ENCODE assay signal across 8 cellular contexts in the genomic region with DNA sequence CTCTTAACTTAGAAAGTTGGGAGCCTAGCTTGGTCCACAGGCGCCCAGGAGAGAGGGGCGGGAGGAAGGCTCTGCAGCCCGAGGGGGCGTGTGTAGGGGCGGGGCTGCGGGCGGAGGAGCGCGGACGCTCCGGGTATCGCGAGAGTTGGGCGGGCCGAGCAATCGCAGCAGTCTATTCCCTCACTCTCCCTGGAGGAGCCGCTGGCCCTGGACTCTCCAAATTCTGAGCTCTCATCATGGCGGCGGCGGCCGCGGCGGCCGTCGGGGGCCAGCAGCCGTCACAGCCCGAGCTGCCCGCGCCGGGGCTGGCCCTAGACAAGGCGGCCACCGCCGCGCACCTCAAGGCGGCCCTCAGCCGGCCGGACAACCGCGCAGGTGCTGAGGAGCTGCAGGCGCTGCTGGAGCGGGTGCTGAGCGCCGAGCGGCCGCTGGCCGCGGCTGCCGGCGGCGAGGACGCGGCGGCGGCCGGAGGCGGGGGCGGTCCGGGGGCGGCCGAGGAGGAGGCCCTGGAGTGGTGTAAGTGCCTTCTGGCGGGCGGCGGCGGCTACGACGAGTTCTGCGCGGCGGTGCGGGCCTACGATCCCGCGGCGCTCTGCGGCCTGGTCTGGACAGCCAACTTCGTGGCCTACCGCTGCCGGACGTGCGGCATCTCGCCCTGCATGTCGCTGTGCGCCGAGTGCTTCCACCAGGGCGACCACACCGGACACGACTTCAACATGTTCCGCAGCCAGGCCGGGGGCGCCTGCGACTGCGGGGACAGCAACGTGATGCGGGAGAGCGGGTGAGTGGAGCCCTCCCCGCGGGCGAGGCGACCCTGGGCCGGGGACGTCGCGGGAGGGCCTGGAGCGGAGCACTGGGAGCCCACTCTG. TPM values are rescaled to one million over a fixed set of nuclear protein-coding genes. Genes with fewer than 3 reads are reported as not detected.
DNase-seq lines count a peak whose midpoint lies in the region; ATAC-seq and TF ChIP-seq lines count a peak whose summit lies in the region.

A gene with protein sequence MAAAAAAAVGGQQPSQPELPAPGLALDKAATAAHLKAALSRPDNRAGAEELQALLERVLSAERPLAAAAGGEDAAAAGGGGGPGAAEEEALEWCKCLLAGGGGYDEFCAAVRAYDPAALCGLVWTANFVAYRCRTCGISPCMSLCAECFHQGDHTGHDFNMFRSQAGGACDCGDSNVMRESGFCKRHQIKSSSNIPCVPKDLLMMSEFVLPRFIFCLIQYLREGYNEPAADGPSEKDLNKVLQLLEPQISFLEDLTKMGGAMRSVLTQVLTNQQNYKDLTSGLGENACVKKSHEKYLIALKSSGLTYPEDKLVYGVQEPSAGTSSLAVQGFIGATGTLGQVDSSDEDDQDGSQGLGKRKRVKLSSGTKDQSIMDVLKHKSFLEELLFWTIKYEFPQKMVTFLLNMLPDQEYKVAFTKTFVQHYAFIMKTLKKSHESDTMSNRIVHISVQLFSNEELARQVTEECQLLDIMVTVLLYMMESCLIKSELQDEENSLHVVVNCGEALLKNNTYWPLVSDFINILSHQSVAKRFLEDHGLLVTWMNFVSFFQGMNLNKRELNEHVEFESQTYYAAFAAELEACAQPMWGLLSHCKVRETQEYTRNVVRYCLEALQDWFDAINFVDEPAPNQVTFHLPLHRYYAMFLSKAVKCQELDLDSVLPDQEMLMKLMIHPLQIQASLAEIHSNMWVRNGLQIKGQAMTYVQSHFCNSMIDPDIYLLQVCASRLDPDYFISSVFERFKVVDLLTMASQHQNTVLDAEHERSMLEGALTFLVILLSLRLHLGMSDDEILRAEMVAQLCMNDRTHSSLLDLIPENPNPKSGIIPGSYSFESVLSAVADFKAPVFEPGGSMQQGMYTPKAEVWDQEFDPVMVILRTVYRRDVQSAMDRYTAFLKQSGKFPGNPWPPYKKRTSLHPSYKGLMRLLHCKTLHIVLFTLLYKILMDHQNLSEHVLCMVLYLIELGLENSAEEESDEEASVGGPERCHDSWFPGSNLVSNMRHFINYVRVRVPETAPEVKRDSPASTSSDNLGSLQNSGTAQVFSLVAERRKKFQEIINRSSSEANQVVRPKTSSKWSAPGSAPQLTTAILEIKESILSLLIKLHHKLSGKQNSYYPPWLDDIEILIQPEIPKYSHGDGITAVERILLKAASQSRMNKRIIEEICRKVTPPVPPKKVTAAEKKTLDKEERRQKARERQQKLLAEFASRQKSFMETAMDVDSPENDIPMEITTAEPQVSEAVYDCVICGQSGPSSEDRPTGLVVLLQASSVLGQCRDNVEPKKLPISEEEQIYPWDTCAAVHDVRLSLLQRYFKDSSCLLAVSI (N-terminal part only) (plus strand): TSS at position 183 of the 869 bp plus-strand sequence. CDS start 54 bp downstream, at position 237.

- H3K23ac ChIP-seq in IMR-90 (ENCODE audit: low read depth, low read length) = peak within 1 kb of the TSS; percentile 68; the same call in 1 of the 2 replicates

- peak within 1 kb of the TSS; percentile 84 for H2AFZ ChIP-seq in IMR-90 (replicated peaks; ENCODE audit: low read length, poor library complexity)

- 0% methylated on average over 33 of the region's 104 CpGs; no CpG with 5 or more reads in 1 of the 2 experiments for WGBS in IMR-90 (ENCODE audit: extremely low coverage in 2 of 2, insufficient read length in 1 of 2), 2 experiments

- POLR2A ChIA-PET in IMR-90 (lab: Charles Lee; ENCODE audit: unreplicated experiment) = interaction anchor here (0.5 to 1.0 kb wide), 4 partner anchors 9 to 1459 kb away, joined by 3 to 6 read pairs (median 3); no protein-coding TSS in a partner anchor

- peak within 1 kb of the TSS; percentile 76 for H3K27ac ChIP-seq in IMR-90 (ENCODE audit: insufficient read depth, low read length)

- H4K91ac ChIP-seq in IMR-90 (ENCODE audit: insufficient read depth, low read depth, low read length) = no peak within 1 kb of the TSS; the same call in 1 of the 2 replicates

- no peak within 1 kb of the TSS for H4K5ac ChIP-seq in IMR-90 (ENCODE audit: low read depth, low read length)

- no peak within 1 kb of the TSS for H3K18ac ChIP-seq in IMR-90 (ENCODE audit: low read depth, low read length)

- H2BK5ac ChIP-seq in IMR-90 (ENCODE audit: low read depth, low read length, poor library complexity, severe bottlenecking) = peak within 1 kb of the TSS; percentile 57

- CTCF ChIA-PET in IMR-90 (lab: Yijun Ruan, JAX) = interaction anchor here (1.0 to 1.1 kb wide), 2 partner anchors 9 to 50 kb away, joined by 3 read pairs; no protein-coding TSS in a partner anchor

- DNase-seq in DMS114 treated with DMSO at 0.1 percent for 48 hours (lab: John Stamatoyannopoulos, UW; ENCODE audit: unreplicated experiment) (peak; percentile 76), IMR-90 (peak; percentile 91), erythroblast (lab: John Stamatoyannopoulos, UW) (peak; percentile 94 to 97)
- peak; percentile 93 for DNase-seq in activated T-cell treated with anti-CD3 and anti-CD28 coated beads, Interleukin-2, amount 50 U/mL, for 24 hours
- DNase-seq in stimulated activated CD8-positive, alpha-beta memory T cell treated with anti-CD3 and anti-CD28 coated beads, Interleukin-4, amount 100 ng/mL, for 48 hours = peak; percentile 94

- H3K9ac ChIP-seq in IMR-90 (ENCODE audit: low read depth, low read length) (peak within 1 kb of the TSS; percentile 86), mucosa of stomach (ENCODE audit: low read length) (peak within 1 kb of the TSS; percentile 46)

- H2AK9ac ChIP-seq in IMR-90 (replicated peaks; ENCODE audit: low read depth, low read length, poor library complexity) = peak within 1 kb of the TSS; percentile 49

- peaks cover 42% of the 10 kb centered on the region for H3K36me3 Mint-ChIP-seq in activated T-cell treated with anti-CD3 and anti-CD28 coated beads, Interleukin-2, amount 50 U/mL, for 24 hours (ENCODE audit: low read depth)

- peak; percentile 94 for TF ChIP-seq POLR2A in IMR-90 (IDR thresholded peaks at IDR 0.05; ENCODE audit: low read depth, low read length)
- TF ChIP-seq POLR2A in erythroblast (IDR thresholded peaks at IDR 0.05; ENCODE audit: low read length) = peak; percentile 73

- TF ChIP-seq CTCF in IMR-90 (conservative IDR thresholded peaks at IDR 0.05; ENCODE audit: low read depth, low read length) = peak; percentile 21; the same call in 1 of the 2 replicates

- H4K20me1 ChIP-seq in IMR-90 (ENCODE audit: insufficient read depth, low read length) = peaks cover 17% of the 10 kb centered on the region

- H3K4me3 ChIP-seq in IMR-90 (ENCODE audit: insufficient read depth, low read depth, low read length) (peak within 1 kb of the TSS; percentile 89), mucosa of stomach (ENCODE audit: low read length) (peak within 1 kb of the TSS; percentile 56)

- H3K36me3 ChIP-seq in IMR-90 (ENCODE audit: control insufficient read depth, insufficient read depth, low read length) = no peaks in the 10 kb centered on the region
- no peaks in the 10 kb centered on the region for H3K36me3 ChIP-seq in mucosa of stomach (ENCODE audit: control insufficient read depth, insufficient read depth, low read length)

- H3K4me3 Mint-ChIP-seq in activated T-cell treated with anti-CD3 and anti-CD28 coated beads, Interleukin-2, amount 50 U/mL, for 24 hours = peak within 1 kb of the TSS; percentile 87

- H3K27me3 ChIP-seq in IMR-90 (ENCODE audit: control insufficient read depth, insufficient read depth, low read length) = no peaks in the 10 kb centered on the region
- no peaks in the 10 kb centered on the region for H3K27me3 ChIP-seq in mucosa of stomach (ENCODE audit: control insufficient read depth, insufficient read depth, low read length)

- H3K4me1 Mint-ChIP-seq in activated T-cell treated with anti-CD3 and anti-CD28 coated beads, Interleukin-2, amount 50 U/mL, for 24 hours (ENCODE audit: low read depth) = peaks cover 63% of the 10 kb centered on the region

- no peak within 1 kb of the TSS; a peak in 1 of 4 replicates for H4K8ac ChIP-seq in IMR-90 (ENCODE audit: low read depth in 2 of 2, low read length in 2 of 2)

- H2BK20ac ChIP-seq in IMR-90 (ENCODE audit: low read depth, low read length) = no peak within 1 kb of the TSS

- H3K9me1 ChIP-seq in IMR-90 (ENCODE audit: insufficient read depth, low read length) = no peaks in the 10 kb centered on the region

- H3K27ac Mint-ChIP-seq in activated T-cell treated with anti-CD3 and anti-CD28 coated beads, Interleukin-2, amount 50 U/mL, for 24 hours = peak within 1 kb of the TSS; percentile 89

- no peak within 1 kb of the TSS for H3K14ac ChIP-seq in IMR-90 (replicated peaks; ENCODE audit: low read depth, low read length)

- H3K9me3 ChIP-seq in IMR-90 (ENCODE audit: control insufficient read depth, insufficient read depth, low read length) = no peaks in the 10 kb centered on the region
- no peaks in the 10 kb centered on the region for H3K9me3 ChIP-seq in mucosa of stomach (ENCODE audit: control insufficient read depth, low read length)

- peak; percentile 79 for ATAC-seq in GM21528 (IDR thresholded peaks at IDR 0.05; ENCODE audit: low FRiP score, unreplicated experiment)
- ATAC-seq in IMR-90 (ENCODE audit: low read depth) = peak; percentile 88

- no peaks in the 10 kb centered on the region for H3K9me3 Mint-ChIP-seq in activated T-cell treated with anti-CD3 and anti-CD28 coated beads, Interleukin-2, amount 50 U/mL, for 24 hours

- no peak within 1 kb of the TSS; the same call in 1 of the 2 replicates for H2AK5ac ChIP-seq in IMR-90 (ENCODE audit: low read depth, low read length)

- H3K4me1 ChIP-seq in IMR-90 (ENCODE audit: control insufficient read depth, insufficient read depth, low read length) (peaks cover 2% of the 10 kb centered on the region), mucosa of stomach (ENCODE audit: control insufficient read depth, insufficient read depth, low read length) (no peaks in the 10 kb centered on the region)

- BruUV-seq in IMR-90 (replicated peaks; lab: Mats Ljungman, UMichigan) = no TSS peak

- intact Hi-C loops in IMR-90 (cut with micrococcal nuclease) = loop anchor here (5.0 kb wide), 1 partner anchor 50 kb away; no protein-coding TSS in a partner anchor

- H2BK120ac ChIP-seq in IMR-90 (ENCODE audit: low read depth, low read length) = no peak within 1 kb of the TSS

- peak within 1 kb of the TSS; percentile 89 for H3K4me2 ChIP-seq in IMR-90 (ENCODE audit: low read depth, low read length)

- H3K27me3 Mint-ChIP-seq in activated T-cell treated with anti-CD3 and anti-CD28 coated beads, Interleukin-2, amount 50 U/mL, for 24 hours = no peaks in the 10 kb centered on the region

- peaks cover 20 to 53% of the 10 kb centered on the region in 2 experiments for H3K79me1 ChIP-seq in IMR-90 (ENCODE audit: low read depth in 1 of 2, low read length in 2 of 2)

- no peak within 1 kb of the TSS for H2BK15ac ChIP-seq in IMR-90 (ENCODE audit: low read depth, low read length)

- H3K4ac ChIP-seq in IMR-90 (ENCODE audit: low read depth, low read length) = peak within 1 kb of the TSS; percentile 40

- in situ Hi-C loops in IMR-90 (cut with MboI; ENCODE audit: low sequenced_read_pairs) = no loop called here

- TF ChIP-seq RAD21 in IMR-90 (IDR thresholded peaks at IDR 0.05; ENCODE audit: low read length) = no peak

- dilution Hi-C loops in IMR-90 (cut with HindIII; ENCODE audit: low sequenced_read_pairs, unreplicated experiment) = no loop called here

- H3K56ac ChIP-seq in IMR-90 (ENCODE audit: extremely low read depth, insufficient read depth, low read length) = no peak within 1 kb of the TSS

RNA-seq across cellular contexts. Expression of the gene that starts here (rescaled TPM):
- 33.9 and 51.9 TPM in 2 replicates for total RNA-seq in IMR-90 (2012; rRNA removed)
- 7.3 and 10.0 TPM in 2 replicates for polyA plus RNA-seq in IMR-90 (2012; rRNA removed)
- polyA plus RNA-seq in IMR-90 (2012; cell fraction: cytosol; rRNA removed) = 1.5 and 3.0 TPM in 2 replicates
- polyA plus RNA-seq in IMR-90 (2012; cell fraction: nucleus; rRNA removed; ENCODE audit: low replicate concordance) = 2.2 and 19.8 TPM in 2 replicates
- 8.3 TPM for polyA plus RNA-seq in PFSK-1 (2012; ENCODE audit: insufficient read length, low read depth)

Comparison
In these comparisons a context has a peak if more than half of its experiments do, and no peak if none do; other contexts are left out.
1. Peak in every context shown above with its lines: DNase-seq, ATAC-seq, H3K4me3 ChIP-seq and H3K27ac ChIP-seq.